Comparison of ENCODE assay signal across 8 cellular contexts in genomic region chr16:23453338-23454052, GRCh38. TPM values are rescaled to one million over a fixed set of nuclear protein-coding genes. Genes with fewer than 3 reads are reported as not detected.
A peak's percentile ranks its signal among the peaks of the same experiment; 100 is the strongest.
DNase-seq lines count a peak whose midpoint lies in the region; ATAC-seq and TF ChIP-seq lines count a peak whose summit lies in the region.

No MANE protein-coding gene starts in this region.

- no peaks in the 10 kb centered on the region for H3K27me3 ChIP-seq in BLaER1
- no peaks in the 10 kb centered on the region for H3K27me3 ChIP-seq in IMR-90 (ENCODE audit: control insufficient read depth, insufficient read depth, low read length)

- no peak for TF ChIP-seq CTCF in IMR-90 (conservative IDR thresholded peaks at IDR 0.05; ENCODE audit: low read depth, low read length)
- no peak for TF ChIP-seq CTCF in natural killer cell (IDR thresholded peaks at IDR 0.05)

- peak overlapping the region; percentile 89 for H3K27ac Mint-ChIP-seq in dendritic cell treated with granulocyte-macrophage colony-stimulating factor and Interleukin-4, amounts not matched to agents 40 ng/mL and 50 ng/mL, for 4 days
- peak overlapping the region; percentile 81 to 92 for H3K27ac Mint-ChIP-seq in natural killer cell

- H3K9me3 ChIP-seq in BLaER1: no peaks in the 10 kb centered on the region
- H3K9me3 ChIP-seq in IMR-90 (ENCODE audit: control insufficient read depth, insufficient read depth, low read length): no peaks in the 10 kb centered on the region

- peaks cover 5% of the 10 kb centered on the region; the same call in 1 of the 2 replicates for H4K20me1 ChIP-seq in BLaER1
- peaks cover 4% of the 10 kb centered on the region; the same call in 1 of the 2 replicates for H4K20me1 ChIP-seq in IMR-90 (ENCODE audit: insufficient read depth, low read length)

- H3K4me3 Mint-ChIP-seq in dendritic cell treated with granulocyte-macrophage colony-stimulating factor and Interleukin-4, amounts not matched to agents 40 ng/mL and 50 ng/mL, for 4 days: peak overlapping the region; percentile 96
- peak overlapping the region; percentile 99 for H3K4me3 Mint-ChIP-seq in natural killer cell

- 41% methylated on average over 10 of the region's 37 CpGs; no CpG with 5 or more reads in 1 of the 2 experiments for WGBS in IMR-90 (ENCODE audit: extremely low coverage in 2 of 2, insufficient read length in 1 of 2), 2 experiments

- ATAC-seq in IMR-90 (ENCODE audit: low read depth) (peak; percentile 36), natural killer cell (no peak)

- H2BK20ac ChIP-seq in IMR-90 (ENCODE audit: low read depth, low read length): no peak overlapping the region

- H3K14ac ChIP-seq in IMR-90 (replicated peaks; ENCODE audit: low read depth, low read length): peak overlapping the region; percentile 8

- no peaks in the 10 kb centered on the region for H3K9me3 Mint-ChIP-seq in dendritic cell treated with granulocyte-macrophage colony-stimulating factor and Interleukin-4, amounts not matched to agents 40 ng/mL and 50 ng/mL, for 4 days
- no peaks in the 10 kb centered on the region for H3K9me3 Mint-ChIP-seq in natural killer cell

- intact Hi-C loops in IMR-90 (cut with micrococcal nuclease): no loop called here
- intact Hi-C loops in dendritic cell treated with granulocyte-macrophage colony-stimulating factor and Interleukin-4, amounts not matched to agents 40 ng/mL and 50 ng/mL, for 4 days (cut with micrococcal nuclease): loop anchor here (2.0 to 10.0 kb wide), 2 partner anchors 101 to 187 kb away; partner anchors contain the start of genes DCTN5, EARS2, PALB2 and UBFD1
- intact Hi-C loops in natural killer cell (cut with micrococcal nuclease): loop anchor here (5.0 kb wide), 1 partner anchor 104 kb away; the partner anchor contains the start of genes EARS2 and UBFD1

- H4K91ac ChIP-seq in IMR-90 (ENCODE audit: insufficient read depth, low read depth, low read length): no peak overlapping the region; the same call in 1 of the 2 replicates

- peaks cover 26% of the 10 kb centered on the region for H3K4me1 ChIP-seq in BLaER1
- no peaks in the 10 kb centered on the region for H3K4me1 ChIP-seq in IMR-90 (ENCODE audit: control insufficient read depth, insufficient read depth, low read length)

- H3K9ac ChIP-seq in BLaER1: peak overlapping the region; percentile 88
- peak overlapping the region; percentile 76 for H3K9ac ChIP-seq in IMR-90 (ENCODE audit: low read depth, low read length)

- H2AFZ ChIP-seq in IMR-90 (replicated peaks; ENCODE audit: low read length, poor library complexity): peak overlapping the region; percentile 97

- DNase-seq in IMR-90 (no peak), natural killer cell (no peak), NCI-H524 (lab: John Stamatoyannopoulos, UW) (no peak), NCI-H2196 (lab: John Stamatoyannopoulos, UW; ENCODE audit: unreplicated experiment) (no peak), DMS153 treated with DMSO at 0.1 percent for 48 hours (lab: John Stamatoyannopoulos, UW; ENCODE audit: unreplicated experiment) (no peak), OCI-M2 (lab: John Stamatoyannopoulos, UW; ENCODE audit: unreplicated experiment) (no peak)

- no peak for TF ChIP-seq POLR2A in IMR-90 (IDR thresholded peaks at IDR 0.05; ENCODE audit: low read depth, low read length)

- CTCF ChIA-PET in IMR-90 (lab: Yijun Ruan, JAX): interaction anchor here (1.4 kb wide), 1 partner anchor 18 kb away, joined by 3 read pairs; no protein-coding TSS in a partner anchor

- H3K79me1 ChIP-seq in IMR-90 (ENCODE audit: low read depth in 1 of 2, low read length in 2 of 2): peaks cover 25 to 34% of the 10 kb centered on the region in 2 experiments

- H3K27ac ChIP-seq in BLaER1 (no peak overlapping the region), IMR-90 (ENCODE audit: insufficient read depth, low read length) (peak overlapping the region; percentile 37)

- in situ Hi-C loops in IMR-90 (cut with MboI; ENCODE audit: low sequenced_read_pairs): no loop called here

- H4K8ac ChIP-seq in IMR-90 (ENCODE audit: low read depth in 2 of 2, low read length in 2 of 2): peak overlapping the region; percentile 38 to 93

- no peak overlapping the region for H3K18ac ChIP-seq in IMR-90 (ENCODE audit: low read depth, low read length)

- peak overlapping the region; percentile 7 for H3K4ac ChIP-seq in IMR-90 (ENCODE audit: low read depth, low read length)

- H3K27me3 Mint-ChIP-seq in dendritic cell treated with granulocyte-macrophage colony-stimulating factor and Interleukin-4, amounts not matched to agents 40 ng/mL and 50 ng/mL, for 4 days: no peaks in the 10 kb centered on the region
- no peaks in the 10 kb centered on the region for H3K27me3 Mint-ChIP-seq in natural killer cell (ENCODE audit: low read depth in 2 of 2)

- H2BK120ac ChIP-seq in IMR-90 (ENCODE audit: low read depth, low read length): no peak overlapping the region

- no TSS peak for BruUV-seq in IMR-90 (replicated peaks; lab: Mats Ljungman, UMichigan)

- 0 out of 2 replicates have a peak overlapping the region, but pooled peaks have one; percentile 21 for H3K23ac ChIP-seq in IMR-90 (ENCODE audit: low read depth, low read length)

- H4K5ac ChIP-seq in IMR-90 (ENCODE audit: low read depth, low read length): peak overlapping the region; percentile 10; the same call in 1 of the 2 replicates

- H3K36me3 Mint-ChIP-seq in dendritic cell treated with granulocyte-macrophage colony-stimulating factor and Interleukin-4, amounts not matched to agents 40 ng/mL and 50 ng/mL, for 4 days (ENCODE audit: low read depth): peaks cover 40% of the 10 kb centered on the region
- no peaks in the 10 kb centered on the region for H3K36me3 Mint-ChIP-seq in natural killer cell

- peaks cover 38% of the 10 kb centered on the region for H3K4me1 Mint-ChIP-seq in dendritic cell treated with granulocyte-macrophage colony-stimulating factor and Interleukin-4, amounts not matched to agents 40 ng/mL and 50 ng/mL, for 4 days (ENCODE audit: low read depth)
- H3K4me1 Mint-ChIP-seq in natural killer cell: peaks cover 31 to 37% of the 10 kb centered on the region in 2 donors

- POLR2A ChIA-PET in IMR-90 (lab: Charles Lee; ENCODE audit: unreplicated experiment): no interaction called here

- no peak overlapping the region for H2AK5ac ChIP-seq in IMR-90 (ENCODE audit: low read depth, low read length)

- H3K4me3 ChIP-seq in BLaER1: peak overlapping the region; percentile 89
- peak overlapping the region; percentile 92 for H3K4me3 ChIP-seq in IMR-90 (ENCODE audit: insufficient read depth, low read depth, low read length)

- peak overlapping the region; percentile 6 for H2BK5ac ChIP-seq in IMR-90 (ENCODE audit: low read depth, low read length, poor library complexity, severe bottlenecking)

- H3K36me3 ChIP-seq in BLaER1: peaks cover 2% of the 10 kb centered on the region; the same call in 1 of the 2 replicates
- no peaks in the 10 kb centered on the region for H3K36me3 ChIP-seq in IMR-90 (ENCODE audit: control insufficient read depth, insufficient read depth, low read length)

- H2BK15ac ChIP-seq in IMR-90 (ENCODE audit: low read depth, low read length): no peak overlapping the region

- H3K56ac ChIP-seq in IMR-90 (ENCODE audit: extremely low read depth, insufficient read depth, low read length): no peak overlapping the region

- H3K9me1 ChIP-seq in IMR-90 (ENCODE audit: insufficient read depth, low read length): no peaks in the 10 kb centered on the region

- peak overlapping the region; percentile 6 for H2AK9ac ChIP-seq in IMR-90 (replicated peaks; ENCODE audit: low read depth, low read length, poor library complexity)

- no peak for TF ChIP-seq RAD21 in IMR-90 (IDR thresholded peaks at IDR 0.05; ENCODE audit: low read length)

- peak overlapping the region; percentile 95 for H3K4me2 ChIP-seq in BLaER1
- H3K4me2 ChIP-seq in IMR-90 (ENCODE audit: low read depth, low read length): peak overlapping the region; percentile 83

- dilution Hi-C loops in IMR-90 (cut with HindIII; ENCODE audit: low sequenced_read_pairs, unreplicated experiment): no loop called here

TF ChIP-seq in IMR-90, 13 proteins besides CTCF, POLR2A, EP300 and RAD21 (continues in another document):
- TF ChIP-seq NFE2L2 (IDR thresholded peaks at IDR 0.05; ENCODE audit: low read depth, low read length) (no peak), RCOR1 (IDR thresholded peaks at IDR 0.05; ENCODE audit: insufficient replicate concordance, low read length) (no peak), MAFK (IDR thresholded peaks at IDR 0.05; ENCODE audit: low read depth, low read length) (no peak), MAZ (IDR thresholded peaks at IDR 0.05; ENCODE audit: borderline replicate concordance, low read depth, low read length) (no peak), MXI1 (IDR thresholded peaks at IDR 0.05; ENCODE audit: borderline replicate concordance, low read depth, low read length) (no peak), CHD1 (IDR thresholded peaks at IDR 0.05; ENCODE audit: low read depth, low read length) (no peak), CEBPB (IDR thresholded peaks at IDR 0.05; ENCODE audit: low read depth, low read length) (no peak), FOS (IDR thresholded peaks at IDR 0.05; ENCODE audit: low read depth, low read length) (no peak), RFX5 (IDR thresholded peaks at IDR 0.05; ENCODE audit: low read depth, low read length) (no peak), SMC3 (IDR thresholded peaks at IDR 0.05; ENCODE audit: low read depth, low read length) (no peak), ELK1 (IDR thresholded peaks at IDR 0.05; ENCODE audit: borderline replicate concordance, low read depth, low read length) (no peak)

RNA-seq across cellular contexts. Expression of gene COG7, which starts 0.5 kb away (rescaled TPM):
- total RNA-seq in IMR-90 (2012; rRNA removed): 25.6 and 28.5 TPM in 2 replicates
- polyA plus RNA-seq in IMR-90 (2012; rRNA removed): 43.7 and 49.2 TPM in 2 replicates
- polyA plus RNA-seq in IMR-90 (2012; cell fraction: cytosol; rRNA removed): 22.4 and 39.2 TPM in 2 replicates
- polyA plus RNA-seq in IMR-90 (2012; cell fraction: nucleus; rRNA removed; ENCODE audit: low replicate concordance): 79.3 and 108 TPM in 2 replicates
- 10 to 100 TPM; 18.4 to 26.6 (median 20.3) TPM for total RNA-seq in natural killer cell

RNA-seq across cellular contexts. Expression of gene GGA2, which starts 56.8 kb away (rescaled TPM):
- total RNA-seq in IMR-90 (2012; rRNA removed) (16.5 and 23.9 TPM in 2 replicates), natural killer cell (100 to 1,000 TPM; 129 to 134 (median 131) TPM)
- 24.6 and 30.1 TPM in 2 replicates for polyA plus RNA-seq in IMR-90 (2012; rRNA removed)
- 10.5 and 11.2 TPM in 2 replicates for polyA plus RNA-seq in IMR-90 (2012; cell fraction: cytosol; rRNA removed)
- 35.3 and 69.6 TPM in 2 replicates for polyA plus RNA-seq in IMR-90 (2012; cell fraction: nucleus; rRNA removed; ENCODE audit: low replicate concordance)
